21 cellular contexts compared by ENCODE assay signal in genomic region chr3:128344046-128344368, GRCh38.
DNase-seq lines count a peak whose midpoint lies in the region; ATAC-seq and TF ChIP-seq lines count a peak whose summit lies in the region.
"Had no signal": no experiment of that assay in that cellular context is flagged by ENCODE, and none has a peak within 500 bp of the region (broad histone marks: within the 10 kb centered on the region; RNA-seq: fewer than 3 reads in every experiment).

No MANE protein-coding gene starts in this region.

- H3K27me3 Mint-ChIP-seq in CD8-positive, alpha-beta memory T cell = no peaks in the 10 kb centered on the region
- H3K27me3 Mint-ChIP-seq: activated CD4-positive, alpha-beta T cell treated with anti-CD3 and anti-CD28 coated beads, Interleukin-2, amount 10 ng/mL, durations not matched to agents 7 days and 5 days had no signal

- H3K36me3 Mint-ChIP-seq in CD8-positive, alpha-beta memory T cell = peaks cover 0 to 37% (median 7%) of the 10 kb centered on the region in 3 donors

- CTCF ChIA-PET in CD8-positive, alpha-beta memory T cell (lab: Charles Lee) = no interaction called here

- no peak overlapping the region for H2AFZ ChIP-seq in neuronal stem cell (ENCODE audit: low read length)

- peak overlapping the region; percentile 31 for H3K27ac ChIP-seq in CD8-positive, alpha-beta memory T cell (ENCODE audit: low read depth, low read length)
- H3K27ac ChIP-seq in breast epithelium (peak overlapping the region; percentile 57 to 64), neuronal stem cell (replicated peaks; ENCODE audit: low read length) (no peak overlapping the region), brain microvascular endothelial cell (no peak overlapping the region)
- H3K27ac ChIP-seq in effector memory CD4-positive, alpha-beta T cell (ENCODE audit: insufficient read depth, low read length, poor library complexity, severe bottlenecking) = no peak overlapping the region

- in situ Hi-C loops in brain microvascular endothelial cell (cut with HindIII; ENCODE audit: low pct_ligation_motif_present, low sequenced_read_pairs) = no loop called here

- H3K18ac ChIP-seq in neuronal stem cell (ENCODE audit: low read length) = peak overlapping the region; percentile 25

- TF ChIP-seq CTCF in breast epithelium (IDR thresholded peaks at IDR 0.05) (no peak), brain microvascular endothelial cell (IDR thresholded peaks at IDR 0.05; ENCODE audit: low read depth, low read length, missing control alignments) (no peak)

- H3K14ac ChIP-seq in neuronal stem cell (ENCODE audit: low read length) = no peak overlapping the region

- no peaks in the 10 kb centered on the region for H3K79me1 ChIP-seq in neuronal stem cell (ENCODE audit: low read depth, low read length)

- no peak overlapping the region for H2BK5ac ChIP-seq in neuronal stem cell (ENCODE audit: low read length)

- H3K27ac Mint-ChIP-seq in CD8-positive, alpha-beta memory T cell = peak overlapping the region in 1 of 8 donors; percentile 71
- H3K27ac Mint-ChIP-seq: activated CD4-positive, alpha-beta T cell treated with anti-CD3 and anti-CD28 coated beads, Interleukin-2, amount 10 ng/mL, durations not matched to agents 7 days and 5 days; activated T-helper 2 cell treated with anti-CD3 and anti-CD28 coated beads, Interferon-gamma antibody, Interleukin-2, Interleukin-4, amounts not matched to agents 10 μg/mL and 5 μg/mL and 100 μg/mL, durations not matched to agents 14 hours and 24 hours and 36 hours; nephron; T-helper 1 cell treated with Interleukin-12 subunit alpha and Interleukin-12 subunit beta and Interleukin-4 antibody, amounts not matched to agents 30 μg/mL and 1 μg/mL, for 36 hours had no signal

- H3K4me3 ChIP-seq in CD8-positive, alpha-beta memory T cell (ENCODE audit: low read length) = no peak overlapping the region
- H3K4me3 ChIP-seq in breast epithelium (no peak overlapping the region), neuronal stem cell (ENCODE audit: low read length in 2 of 2) (no peak overlapping the region), brain microvascular endothelial cell (ENCODE audit: low read depth, low read length) (no peak overlapping the region)
- H3K4me3 ChIP-seq in effector memory CD4-positive, alpha-beta T cell (ENCODE audit: insufficient read depth, low read depth, low read length, poor library complexity, severe bottlenecking) = no peak overlapping the region

- POLR2A ChIA-PET in CD8-positive, alpha-beta memory T cell (lab: Charles Lee) = no interaction called here

- no peaks in the 10 kb centered on the region for H3K27me3 ChIP-seq in CD8-positive, alpha-beta memory T cell (ENCODE audit: insufficient read depth, low read length, poor library complexity, severe bottlenecking)
- H3K27me3 ChIP-seq in breast epithelium = no peaks in the 10 kb centered on the region
- H3K27me3 ChIP-seq in neuronal stem cell (ENCODE audit: control insufficient read depth in 3 of 3, insufficient read depth in 3 of 3, low read depth in 1 of 3, low read length in 3 of 3) = no peaks in the 10 kb centered on the region
- no peaks in the 10 kb centered on the region for H3K27me3 ChIP-seq in effector memory CD4-positive, alpha-beta T cell (replicated peaks; ENCODE audit: control insufficient read depth, insufficient read depth, low read length, poor library complexity, severe bottlenecking)
- H3K27me3 ChIP-seq in brain microvascular endothelial cell (replicated peaks) = no peaks in the 10 kb centered on the region

- no peak overlapping the region for H2BK15ac ChIP-seq in neuronal stem cell (ENCODE audit: low read length)

- no peaks in the 10 kb centered on the region for H3K9me3 Mint-ChIP-seq in CD8-positive, alpha-beta memory T cell
- H3K9me3 Mint-ChIP-seq: activated CD4-positive, alpha-beta T cell treated with anti-CD3 and anti-CD28 coated beads, Interleukin-2, amount 10 ng/mL, durations not matched to agents 7 days and 5 days; activated T-helper 2 cell treated with anti-CD3 and anti-CD28 coated beads, Interferon-gamma antibody, Interleukin-2, Interleukin-4, amounts not matched to agents 10 μg/mL and 5 μg/mL and 100 μg/mL, durations not matched to agents 14 hours and 24 hours and 36 hours; CD14-positive monocyte; nephron; T-helper 1 cell treated with Interleukin-12 subunit alpha and Interleukin-12 subunit beta and Interleukin-4 antibody, amounts not matched to agents 30 μg/mL and 1 μg/mL, for 36 hours had no signal

- no peak for TF ChIP-seq POLR2A in breast epithelium (IDR thresholded peaks at IDR 0.05)

- DNase-seq in CD8-positive, alpha-beta memory T cell = no peak
- DNase-seq in NCI-H69 (lab: John Stamatoyannopoulos, UW) (peak; percentile 41), breast epithelium (ENCODE audit: low spot score in 2 of 2) (no peak), neuronal stem cell (ENCODE audit: low spot score) (no peak), hippocampal formation (lab: John Stamatoyannopoulos, UW) (no peak), brain microvascular endothelial cell (no peak)
- no peak for DNase-seq in effector memory CD4-positive, alpha-beta T cell
- DNase-seq: activated CD4-positive, alpha-beta T cell treated with anti-CD3 and anti-CD28 coated beads, Interleukin-2, amount 10 ng/mL, durations not matched to agents 7 days and 5 days; activated CD8-positive, alpha-beta memory T cell treated with anti-CD3 and anti-CD28 coated beads, Interleukin-2, amount 50 U/mL, for 4 hours; cortex of kidney; Kasumi-1; midbrain; NCI-H187 treated with DMSO at 0.1 percent for 48 hours; NCI-H226; SIG-M5; substantia nigra had no signal

- H3K23ac ChIP-seq in neuronal stem cell (ENCODE audit: low read depth, low read length, poor library complexity) = no peak overlapping the region

- H3K4me1 ChIP-seq in CD8-positive, alpha-beta memory T cell (ENCODE audit: insufficient read depth, low read length) = no peaks in the 10 kb centered on the region
- H3K4me1 ChIP-seq in breast epithelium = no peaks in the 10 kb centered on the region
- peaks cover 5 to 7% of the 10 kb centered on the region in 2 donors for H3K4me1 ChIP-seq in neuronal stem cell (ENCODE audit: control insufficient read depth in 2 of 2, insufficient read depth in 1 of 2, low read depth in 1 of 2, low read length in 2 of 2)
- no peaks in the 10 kb centered on the region for H3K4me1 ChIP-seq in effector memory CD4-positive, alpha-beta T cell (ENCODE audit: control insufficient read depth, insufficient read depth, low read length, poor library complexity, severe bottlenecking)

- no CpG with 5 or more reads among the region's 3 CpGs for WGBS in neuronal stem cell (ENCODE audit: extremely low coverage in 2 of 2, insufficient read length in 2 of 2, insufficient replicate concordance in 1 of 2), 2 donors

- H4K8ac ChIP-seq in neuronal stem cell (ENCODE audit: low read depth, low read length) = no peak overlapping the region

- H2BK120ac ChIP-seq in neuronal stem cell (ENCODE audit: low read depth, low read length) = no peak overlapping the region

- H2AK5ac ChIP-seq in neuronal stem cell (ENCODE audit: low read depth, low read length) = peak overlapping the region; percentile 36

- no peak for ATAC-seq in HG02571 (IDR thresholded peaks at IDR 0.05; ENCODE audit: unreplicated experiment)

- no peak overlapping the region for H3K9ac ChIP-seq in neuronal stem cell (ENCODE audit: low read depth, low read length, poor library complexity)

- no peaks in the 10 kb centered on the region for H3K9me3 ChIP-seq in CD8-positive, alpha-beta memory T cell (ENCODE audit: low read length)
- H3K9me3 ChIP-seq in breast epithelium = no peaks in the 10 kb centered on the region
- H3K9me3 ChIP-seq in neuronal stem cell (replicated peaks in 1 of 2; ENCODE audit: control insufficient read depth in 2 of 2, insufficient read depth in 1 of 2, low read depth in 1 of 2, low read length in 2 of 2) = no peaks in the 10 kb centered on the region
- no peaks in the 10 kb centered on the region for H3K9me3 ChIP-seq in effector memory CD4-positive, alpha-beta T cell (ENCODE audit: control insufficient read depth, low read length)

- intact Hi-C loops in breast epithelium (cut with DNase I; ENCODE audit: low total_unique reads) = no loop called here

- peaks cover 9% of the 10 kb centered on the region for H3K36me3 ChIP-seq in CD8-positive, alpha-beta memory T cell (ENCODE audit: insufficient read depth, low read length)
- H3K36me3 ChIP-seq in breast epithelium (no peaks in the 10 kb centered on the region), neuronal stem cell (replicated peaks in 1 of 2; ENCODE audit: control insufficient read depth in 2 of 2, insufficient read depth in 2 of 2, low read length in 2 of 2) (peaks cover 0 to 14% of the 10 kb centered on the region in 2 donors), brain microvascular endothelial cell (replicated peaks) (no peaks in the 10 kb centered on the region)
- H3K36me3 ChIP-seq in effector memory CD4-positive, alpha-beta T cell (ENCODE audit: control insufficient read depth, insufficient read depth, low read length) = peaks cover 11% of the 10 kb centered on the region

- H3K4me2 ChIP-seq in neuronal stem cell (ENCODE audit: insufficient read depth, low read length, poor library complexity, severe bottlenecking) = no peak overlapping the region

- no peak overlapping the region for H3K4me3 Mint-ChIP-seq in CD8-positive, alpha-beta memory T cell
- H3K4me3 Mint-ChIP-seq: activated CD4-positive, alpha-beta T cell treated with anti-CD3 and anti-CD28 coated beads, Interleukin-2, amount 10 ng/mL, durations not matched to agents 7 days and 5 days; CD14-positive monocyte; nephron; T-helper 1 cell treated with Interleukin-12 subunit alpha and Interleukin-12 subunit beta and Interleukin-4 antibody, amounts not matched to agents 30 μg/mL and 1 μg/mL, for 36 hours had no signal

- H3K4me1 Mint-ChIP-seq in CD8-positive, alpha-beta memory T cell = peaks cover 0 to 9% (median 0%) of the 10 kb centered on the region in 3 donors
- H3K4me1 Mint-ChIP-seq: activated CD4-positive, alpha-beta T cell treated with anti-CD3 and anti-CD28 coated beads, Interleukin-2, amount 10 ng/mL, durations not matched to agents 7 days and 5 days had no signal

- H4K91ac ChIP-seq in neuronal stem cell (ENCODE audit: low read depth, low read length, poor library complexity) = no peak overlapping the region

- no peak overlapping the region for H3K4ac ChIP-seq in neuronal stem cell (ENCODE audit: low read length)

- H2BK12ac ChIP-seq in neuronal stem cell (ENCODE audit: low read length) = no peak overlapping the region

Comparison
In these comparisons a context has a peak if more than half of its experiments do, and no peak if none do; other contexts are left out.
1. H3K27ac ChIP-seq: peak in CD8-positive, alpha-beta memory T cell (single experiment) and breast epithelium (2 of 2); none in neuronal stem cell (single experiment), effector memory CD4-positive, alpha-beta T cell (single experiment) and brain microvascular endothelial cell (single experiment).